In the genomic region with DNA sequence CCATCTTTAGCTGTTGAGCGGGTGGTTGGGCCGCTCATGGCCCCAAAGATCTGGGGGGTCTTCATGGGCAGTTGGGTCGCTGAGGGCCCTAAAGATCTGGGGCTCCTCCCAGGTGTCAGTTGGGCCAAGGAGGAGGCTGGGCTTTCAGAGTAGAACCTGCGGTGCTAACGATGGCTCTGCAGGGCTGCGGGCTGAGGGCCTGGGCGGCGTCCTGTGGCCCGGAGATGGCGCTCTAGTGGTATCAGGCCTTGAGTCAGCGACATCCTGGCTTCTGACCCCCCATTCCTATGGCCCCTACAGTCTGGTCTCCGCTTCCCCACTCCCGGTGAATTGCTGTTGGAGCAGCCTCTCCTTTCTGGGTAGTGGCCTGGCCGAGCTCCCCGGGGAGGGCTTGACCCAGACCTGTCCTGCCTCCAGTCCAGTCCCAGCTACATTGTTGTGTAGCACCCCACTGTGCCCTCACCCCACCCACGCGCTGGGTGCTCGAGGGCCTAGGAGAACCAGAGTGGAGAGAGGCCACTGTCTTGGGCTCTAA, we compare ENCODE assay signal across 17 cellular contexts. TPM values are rescaled to one million over a fixed set of nuclear protein-coding genes. Genes with fewer than 3 reads are reported as not detected.
DNase-seq lines count a peak whose midpoint lies in the region; ATAC-seq and TF ChIP-seq lines count a peak whose summit lies in the region.
"Had no signal": no experiment of that assay in that cellular context is flagged by ENCODE, and none has a peak within 500 bp of the region (broad histone marks: within the 10 kb centered on the region; RNA-seq: fewer than 3 reads in every experiment).

No MANE protein-coding gene starts in this region.

- H3K4me3 Mint-ChIP-seq in WTC11: no peak overlapping the region
- H3K4me3 Mint-ChIP-seq: CD4-positive, CD25-positive, alpha-beta regulatory T cell; CD8-positive, alpha-beta T cell had no signal

- H3K9me3 Mint-ChIP-seq in WTC11: no peaks in the 10 kb centered on the region
- H3K9me3 Mint-ChIP-seq: CD4-positive, CD25-positive, alpha-beta regulatory T cell; CD8-positive, alpha-beta T cell had no signal

- TF ChIP-seq EP300 in Ishikawa (IDR thresholded peaks at IDR 0.05; ENCODE audit: borderline replicate concordance): no peak

- no peaks in the 10 kb centered on the region for H3K27me3 Mint-ChIP-seq in WTC11 (ENCODE audit: low read depth)
- H3K27me3 Mint-ChIP-seq: CD4-positive, CD25-positive, alpha-beta regulatory T cell had no signal

- H3K4me1 ChIP-seq in testis: peaks cover 6% of the 10 kb centered on the region
- H3K4me1 ChIP-seq: Caco-2 had no signal

- DNase-seq in WTC11 (ENCODE audit: low spot score) (no peak), fibroblast of villous mesenchyme (ENCODE audit: low read depth) (no peak), testis (no peak), NCI-H146 treated with DMSO at 0.1 percent for 48 hours (lab: John Stamatoyannopoulos, UW; ENCODE audit: unreplicated experiment) (no peak)
- DNase-seq in activated naive CD4-positive, alpha-beta T cell treated with anti-CD3 and anti-CD28 coated beads, Interleukin-2, amount 50 U/mL, for 16 hours: no peak
- DNase-seq: C1 segment of cervical spinal cord; Caco-2; CD4-positive, CD25-positive, alpha-beta regulatory T cell; CD8-positive, alpha-beta T cell; DMS153; DND-41; GM23248; HCEC 1CT had no signal

- no peaks in the 10 kb centered on the region for H3K36me3 Mint-ChIP-seq in WTC11
- H3K36me3 Mint-ChIP-seq: CD4-positive, CD25-positive, alpha-beta regulatory T cell; CD8-positive, alpha-beta T cell had no signal

- no peaks in the 10 kb centered on the region for H3K27me3 ChIP-seq in testis

- H3K27ac Mint-ChIP-seq in WTC11: no peak overlapping the region
- H3K27ac Mint-ChIP-seq: CD4-positive, CD25-positive, alpha-beta regulatory T cell; CD8-positive, alpha-beta T cell had no signal

- TF ChIP-seq CTCF in WTC11 (IDR thresholded peaks at IDR 0.05) (no peak), fibroblast of villous mesenchyme (IDR thresholded peaks at IDR 0.05; ENCODE audit: insufficient read depth, low read depth, low read length) (no peak), testis (IDR thresholded peaks at IDR 0.05) (no peak)

- H3K4me1 Mint-ChIP-seq in WTC11: peaks cover 6% of the 10 kb centered on the region

- POLR2A ChIA-PET in WTC11 (lab: Charles Lee): no interaction called here

- CTCF ChIA-PET in WTC11 (lab: Charles Lee): interaction anchor here (1.4 to 1.5 kb wide), 3 partner anchors 8 to 170 kb away, joined by 3 to 6 read pairs (median 3); no protein-coding TSS in a partner anchor

- H3K4me3 ChIP-seq in fibroblast of villous mesenchyme (ENCODE audit: low read depth, low read length) (peak overlapping the region; percentile 51), testis (peak overlapping the region; percentile 51 to 58)
- H3K4me3 ChIP-seq: GM23248 had no signal

- no peak for TF ChIP-seq POLR2A in testis (IDR thresholded peaks at IDR 0.05)

- peak overlapping the region; percentile 40 to 68 for H3K27ac ChIP-seq in testis
- H3K27ac ChIP-seq: GM23248 had no signal

- no peaks in the 10 kb centered on the region for H3K36me3 ChIP-seq in testis (ENCODE audit: low read depth, missing control alignments)

- peak; percentile 33; the same call in 1 of the 2 replicates for ATAC-seq in WTC11
- ATAC-seq: CD8-positive, alpha-beta T cell had no signal

- H3K9me3 ChIP-seq in testis: no peaks in the 10 kb centered on the region
- H3K9me3 ChIP-seq: Caco-2 had no signal

- 69 to 79% methylated on average over 9 to 18 of the region's 18 CpGs for WGBS in testis, 2 donors

- TF ChIP-seq RAD21 in Ishikawa (IDR thresholded peaks at IDR 0.05; ENCODE audit: low read depth): no peak

- intact Hi-C loops in testis (cut with DNase I; ENCODE audit: low total_unique reads): no loop called here

TF ChIP-seq in Ishikawa, 13 proteins besides CTCF, POLR2A, EP300 and RAD21:
- TF ChIP-seq EGR1 (IDR thresholded peaks at IDR 0.05) (peak; percentile 34; the same call in 1 of the 2 replicates), YY1 (IDR thresholded peaks at IDR 0.05; ENCODE audit: low read depth) (no peak)
TF ChIP-seq in Ishikawa: peak in this region for 1.

TF ChIP-seq in WTC11, 78 proteins besides CTCF, POLR2A, EP300 and RAD21:
- TF ChIP-seq ELF4 (CRISPR knock-in tag; IDR thresholded peaks at IDR 0.05; ENCODE audit: low read depth): no peak
- no peak for TF ChIP-seq NR2C2 (CRISPR knock-in tag; IDR thresholded peaks at IDR 0.05)
- TF ChIP-seq ZNF416 (CRISPR knock-in tag; IDR thresholded peaks at IDR 0.05): no peak
- TF ChIP-seq SP1 (CRISPR knock-in tag; conservative IDR thresholded peaks at IDR 0.05): no peak
- TF ChIP-seq NR3C1 (CRISPR knock-in tag; conservative IDR thresholded peaks at IDR 0.05; ENCODE audit: low read depth): no peak
- no peak for TF ChIP-seq E2F1 (CRISPR knock-in tag; IDR thresholded peaks at IDR 0.05)
- TF ChIP-seq GABPB1 (CRISPR knock-in tag; IDR thresholded peaks at IDR 0.05): no peak
- no peak for TF ChIP-seq GTF2I (CRISPR knock-in tag; conservative IDR thresholded peaks at IDR 0.05)
- TF ChIP-seq, protein P1, sequence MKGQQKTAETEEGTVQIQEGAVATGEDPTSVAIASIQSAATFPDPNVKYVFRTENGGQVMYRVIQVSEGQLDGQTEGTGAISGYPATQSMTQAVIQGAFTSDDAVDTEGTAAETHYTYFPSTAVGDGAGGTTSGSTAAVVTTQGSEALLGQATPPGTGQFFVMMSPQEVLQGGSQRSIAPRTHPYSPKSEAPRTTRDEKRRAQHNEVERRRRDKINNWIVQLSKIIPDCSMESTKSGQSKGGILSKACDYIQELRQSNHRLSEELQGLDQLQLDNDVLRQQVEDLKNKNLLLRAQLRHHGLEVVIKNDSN (CRISPR knock-in tag; IDR thresholded peaks at IDR 0.05): no peak
- TF ChIP-seq, protein P2, sequence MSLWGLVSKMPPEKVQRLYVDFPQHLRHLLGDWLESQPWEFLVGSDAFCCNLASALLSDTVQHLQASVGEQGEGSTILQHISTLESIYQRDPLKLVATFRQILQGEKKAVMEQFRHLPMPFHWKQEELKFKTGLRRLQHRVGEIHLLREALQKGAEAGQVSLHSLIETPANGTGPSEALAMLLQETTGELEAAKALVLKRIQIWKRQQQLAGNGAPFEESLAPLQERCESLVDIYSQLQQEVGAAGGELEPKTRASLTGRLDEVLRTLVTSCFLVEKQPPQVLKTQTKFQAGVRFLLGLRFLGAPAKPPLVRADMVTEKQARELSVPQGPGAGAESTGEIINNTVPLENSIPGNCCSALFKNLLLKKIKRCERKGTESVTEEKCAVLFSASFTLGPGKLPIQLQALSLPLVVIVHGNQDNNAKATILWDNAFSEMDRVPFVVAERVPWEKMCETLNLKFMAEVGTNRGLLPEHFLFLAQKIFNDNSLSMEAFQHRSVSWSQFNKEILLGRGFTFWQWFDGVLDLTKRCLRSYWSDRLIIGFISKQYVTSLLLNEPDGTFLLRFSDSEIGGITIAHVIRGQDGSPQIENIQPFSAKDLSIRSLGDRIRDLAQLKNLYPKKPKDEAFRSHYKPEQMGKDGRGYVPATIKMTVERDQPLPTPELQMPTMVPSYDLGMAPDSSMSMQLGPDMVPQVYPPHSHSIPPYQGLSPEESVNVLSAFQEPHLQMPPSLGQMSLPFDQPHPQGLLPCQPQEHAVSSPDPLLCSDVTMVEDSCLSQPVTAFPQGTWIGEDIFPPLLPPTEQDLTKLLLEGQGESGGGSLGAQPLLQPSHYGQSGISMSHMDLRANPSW (CRISPR knock-in tag; conservative IDR thresholded peaks at IDR 0.05; ENCODE audit: low read depth): no peak
- TF ChIP-seq CREB1 (CRISPR knock-in tag; IDR thresholded peaks at IDR 0.05): no peak
- TF ChIP-seq OVOL2 (CRISPR knock-in tag; IDR thresholded peaks at IDR 0.05; ENCODE audit: borderline replicate concordance): no peak
- no peak for TF ChIP-seq TP53 (CRISPR knock-in tag; IDR thresholded peaks at IDR 0.05)
- no peak for TF ChIP-seq PREB (CRISPR knock-in tag; IDR thresholded peaks at IDR 0.05; ENCODE audit: borderline replicate concordance)
- TF ChIP-seq KAT7 (CRISPR knock-in tag; IDR thresholded peaks at IDR 0.05; ENCODE audit: borderline replicate concordance): no peak
- no peak for TF ChIP-seq HMGXB4 (CRISPR knock-in tag; IDR thresholded peaks at IDR 0.05)
- TF ChIP-seq SOX15 (CRISPR knock-in tag; IDR thresholded peaks at IDR 0.05): no peak
TF ChIP-seq in WTC11: peak in this region for 0.

RNA-seq across cellular contexts. Expression of gene C5orf58, which starts 0.6 kb away (rescaled TPM):
- total RNA-seq in WTC11 (2021) (2.0 to 3.0 TPM (median 2.1 TPM) in 3 replicates), fibroblast of villous mesenchyme (not detected in 2 replicates), testis (10 to 100 TPM; 40.9 to 72.7 TPM)
- polyA plus RNA-seq in testis (ENCODE audit: insufficient read depth, low read depth, low replicate concordance): 266 TPM
- total RNA-seq: A172; A673; Caco-2; CD4-positive, CD25-positive, alpha-beta regulatory T cell; CD8-positive, alpha-beta T cell; GM23248 had no signal
- polyA plus RNA-seq: BJ, GM23248 had no signal

Comparison
In these comparisons a context has a peak if more than half of its experiments do, and no peak if none do; other contexts are left out.
1. RNA of gene C5orf58, which starts 0.6 kb away (total RNA-seq): 40.9 to 72.7 TPM in testis; 2.0 to 3.0 TPM in WTC11 and not detected in fibroblast of villous mesenchyme; every median in the first group is over 10 times any median in the second.